ENCODE assay signal across 8 cellular contexts in the genomic region with DNA sequence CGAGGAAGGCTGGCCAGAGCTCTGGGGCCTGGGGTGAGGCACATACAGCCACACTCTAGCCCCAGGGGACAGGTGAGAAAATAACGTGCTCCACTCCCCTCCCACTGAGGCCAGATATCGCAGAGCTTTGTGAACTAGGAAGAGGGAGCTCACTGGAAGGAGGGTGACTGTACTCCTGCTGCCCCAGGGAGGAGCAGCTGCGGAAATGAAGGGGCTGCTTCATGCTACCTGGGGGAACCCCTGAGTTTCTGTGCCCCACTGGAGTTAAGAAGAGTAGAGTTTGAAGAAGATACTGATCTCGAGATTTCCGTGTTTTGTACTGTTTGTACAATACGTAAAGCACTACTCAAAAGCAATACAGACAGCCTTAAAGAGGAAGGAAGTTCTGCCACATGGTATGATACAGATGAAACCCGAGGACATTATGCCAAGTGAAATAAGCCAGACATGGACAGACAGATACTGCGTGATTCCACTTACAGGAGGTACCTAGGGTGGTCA. TPM values are rescaled to one million over a fixed set of nuclear protein-coding genes. Genes with fewer than 3 reads are reported as not detected.
DNase-seq lines count a peak whose midpoint lies in the region; ATAC-seq and TF ChIP-seq lines count a peak whose summit lies in the region.

No MANE protein-coding gene starts in this region.

- H3K36me3 ChIP-seq in DND-41 (ENCODE audit: insufficient read depth, low read length) = peaks cover 18% of the 10 kb centered on the region
- H3K36me3 ChIP-seq in KOPT-K1 (ENCODE audit: insufficient read depth, low read length) = no peaks in the 10 kb centered on the region
- H3K36me3 ChIP-seq in lower lobe of right lung = peaks cover 20% of the 10 kb centered on the region
- H3K36me3 ChIP-seq in SJCRH30 = no peaks in the 10 kb centered on the region

- peaks cover 56% of the 10 kb centered on the region for H3K4me1 ChIP-seq in DND-41 (ENCODE audit: insufficient read depth, low read length)
- peaks cover 42% of the 10 kb centered on the region for H3K4me1 ChIP-seq in lower lobe of right lung
- H3K4me1 ChIP-seq in SJCRH30 = peaks cover 15% of the 10 kb centered on the region; the same call in 1 of the 2 replicates

- H4K20me1 ChIP-seq in DND-41 (ENCODE audit: insufficient read depth, low read length) = no peaks in the 10 kb centered on the region

- no peaks in the 10 kb centered on the region for H3K79me2 ChIP-seq in DND-41 (ENCODE audit: insufficient read depth, low read length)

- no peak overlapping the region for H2AFZ ChIP-seq in DND-41 (ENCODE audit: low read depth, low read length)

- no peak overlapping the region for H3K9ac ChIP-seq in DND-41 (ENCODE audit: low read depth, low read length)

- DNase-seq in DND-41 (no peak), lower lobe of right lung (no peak), NCI-H1105 treated with DMSO at 0.1 percent for 48 hours (lab: John Stamatoyannopoulos, UW) (no peak), DMS 273 (lab: John Stamatoyannopoulos, UW; ENCODE audit: unreplicated experiment) (no peak), SJCRH30 (no peak)
- peak; percentile 72 for DNase-seq in activated T-cell treated with anti-CD3 and anti-CD28 coated beads, Interleukin-2, amount 50 U/mL, for 1 hour

- H3K4me2 ChIP-seq in DND-41 (ENCODE audit: insufficient read depth, low read length) = no peak overlapping the region

- ATAC-seq in DND-41 (ENCODE audit: insufficient read depth, low read depth) (no peak), lower lobe of right lung (peak; percentile 59 to 66), HG02798 (IDR thresholded peaks at IDR 0.05; ENCODE audit: poor library complexity, unreplicated experiment) (no peak)

- no peaks in the 10 kb centered on the region for H3K27me3 ChIP-seq in DND-41 (ENCODE audit: insufficient read depth, low read length, poor library complexity)
- no peaks in the 10 kb centered on the region for H3K27me3 ChIP-seq in lower lobe of right lung (ENCODE audit: low read depth)
- H3K27me3 ChIP-seq in SJCRH30 = no peaks in the 10 kb centered on the region

- H3K27ac ChIP-seq in DND-41 (ENCODE audit: low read length) (peak overlapping the region; percentile 27), KOPT-K1 (ENCODE audit: low read depth, low read length, poor library complexity, severe bottlenecking) (peak overlapping the region; percentile 90), lower lobe of right lung (peak overlapping the region; percentile 74), SJCRH30 (no peak overlapping the region)

- H3K4me3 ChIP-seq in DND-41 (ENCODE audit: low read depth in 1 of 2, low read length in 2 of 2) (no peak overlapping the region), lower lobe of right lung (peak overlapping the region; percentile 7), SJCRH30 (no peak overlapping the region)

- intact Hi-C loops in lower lobe of right lung (cut with DNase I) = no loop called here

- no peaks in the 10 kb centered on the region for H3K9me3 ChIP-seq in DND-41 (ENCODE audit: insufficient read depth, low read length, severe bottlenecking)
- H3K9me3 ChIP-seq in KOPT-K1 (ENCODE audit: insufficient read depth, low read length, poor library complexity, severe bottlenecking) = no peaks in the 10 kb centered on the region
- no peaks in the 10 kb centered on the region for H3K9me3 ChIP-seq in lower lobe of right lung
- H3K9me3 ChIP-seq in SJCRH30 (replicated peaks) = no peaks in the 10 kb centered on the region

- TF ChIP-seq CTCF in DND-41 (IDR thresholded peaks at IDR 0.05; ENCODE audit: borderline replicate concordance, extremely low read depth, low read length, poor library complexity, severe bottlenecking) (no peak), lower lobe of right lung (IDR thresholded peaks at IDR 0.05) (no peak)

RNA-seq across cellular contexts. Expression of gene CMTM6, which starts 44.6 kb away (rescaled TPM):
- total RNA-seq in lower lobe of right lung = 69.5 TPM
- 34.9 and 36.8 TPM in 2 replicates for total RNA-seq in SJCRH30 (2014; rRNA removed; shearing (Covaris generic))

Comparison
In these comparisons a context has a peak if more than half of its experiments do, and no peak if none do; other contexts are left out.
1. ATAC-seq: peak in lower lobe of right lung (2 of 2); none in DND-41 (single experiment) and HG02798 (single experiment).